20 cellular contexts compared by ENCODE assay signal in genomic region chr1:201788296-201788695, GRCh38. TPM values are rescaled to one million over a fixed set of nuclear protein-coding genes. Genes with fewer than 3 reads are reported as not detected.
A peak's percentile ranks its signal among the peaks of the same experiment; 100 is the strongest.
DNase-seq lines count a peak whose midpoint lies in the region; ATAC-seq lines count a peak whose summit lies in the region.
"Had no signal": no experiment of that assay in that cellular context is flagged by ENCODE, and none has a peak within 500 bp of the region (broad histone marks: within the 10 kb centered on the region; RNA-seq: fewer than 3 reads in every experiment).

No MANE protein-coding gene starts in this region.

- no peaks in the 10 kb centered on the region for H3K27me3 ChIP-seq in BLaER1 treated with 17β-estradiol and CSF1 and Interleukin-3, amounts not matched to agents 10 nM and 100 nM
- no peaks in the 10 kb centered on the region for H3K27me3 ChIP-seq in subcutaneous abdominal adipose tissue (ENCODE audit: control insufficient read depth in 5 of 5, insufficient read depth in 4 of 5, low read length in 5 of 5)

- peak overlapping the region in 7 of 11 experiments; percentile 84 to 99 (median 94); a peak in 15 of 22 replicates for H3K27ac ChIP-seq in BLaER1 treated with 17β-estradiol and CSF1 and Interleukin-3, amounts not matched to agents 10 nM and 100 nM
- H3K27ac ChIP-seq in cingulate gyrus (ENCODE audit: low read depth, low read length) (peak overlapping the region; percentile 76), subcutaneous abdominal adipose tissue (ENCODE audit: low read depth, low read length) (peak overlapping the region; percentile 82)
- H3K27ac ChIP-seq: HL-60 had no signal

- no peaks in the 10 kb centered on the region; a peak in 2 of 22 replicates for H4K20me1 ChIP-seq in BLaER1 treated with 17β-estradiol and CSF1 and Interleukin-3, amounts not matched to agents 10 nM and 100 nM

- H3K27ac Mint-ChIP-seq in T-helper 17 cell, result peak overlapping the region; percentile 65
- H3K27ac Mint-ChIP-seq: B cell; CD8-positive, alpha-beta T cell had no signal

- no peaks in the 10 kb centered on the region for H3K36me3 Mint-ChIP-seq in T-helper 17 cell (ENCODE audit: low read depth)

- H3K9me3 ChIP-seq in BLaER1 treated with 17β-estradiol and CSF1 and Interleukin-3, amounts not matched to agents 10 nM and 100 nM (replicated peaks in 1 of 11), result no peaks in the 10 kb centered on the region
- H3K9me3 ChIP-seq in T-helper 17 cell (ENCODE audit: control insufficient read depth, low read length, poor library complexity, severe bottlenecking) (no peaks in the 10 kb centered on the region), subcutaneous abdominal adipose tissue (ENCODE audit: control insufficient read depth in 5 of 5, low read length in 5 of 5) (no peaks in the 10 kb centered on the region)
- H3K9me3 ChIP-seq: HAP-1 had no signal

- H3K36me3 ChIP-seq in BLaER1 treated with 17β-estradiol and CSF1 and Interleukin-3, amounts not matched to agents 10 nM and 100 nM, result peaks cover 56 to 90% (median 82%) of the 10 kb centered on the region in 11 experiments
- H3K36me3 ChIP-seq in subcutaneous abdominal adipose tissue (ENCODE audit: control insufficient read depth in 5 of 5, insufficient read depth in 5 of 5, low read length in 5 of 5), result peaks cover 17 to 89% (median 73%) of the 10 kb centered on the region in 5 donors

- peak overlapping the region in 3 of 11 experiments; percentile 4 to 77 (median 27); a peak in 1 of 22 replicates for H3K9ac ChIP-seq in BLaER1 treated with 17β-estradiol and CSF1 and Interleukin-3, amounts not matched to agents 10 nM and 100 nM
- H3K9ac ChIP-seq in subcutaneous abdominal adipose tissue (ENCODE audit: low read length in 5 of 5), result no peak overlapping the region

- H3K4me1 ChIP-seq in BLaER1 treated with 17β-estradiol and CSF1 and Interleukin-3, amounts not matched to agents 10 nM and 100 nM, result peaks cover 58 to 73% (median 68%) of the 10 kb centered on the region in 10 experiments
- H3K4me1 ChIP-seq in subcutaneous abdominal adipose tissue (ENCODE audit: control insufficient read depth in 5 of 5, insufficient read depth in 5 of 5, low read length in 5 of 5), result peaks cover 32 to 72% (median 62%) of the 10 kb centered on the region in 5 donors

- H3K4me3 Mint-ChIP-seq in T-helper 17 cell, result no peak overlapping the region
- H3K4me3 Mint-ChIP-seq: B cell; CD8-positive, alpha-beta T cell had no signal

- ATAC-seq in T-helper 17 cell (no peak), GM18861 (IDR thresholded peaks at IDR 0.05; ENCODE audit: unreplicated experiment) (no peak)
- ATAC-seq: CD8-positive, alpha-beta T cell; Panc1 had no signal

- no peak for DNase-seq in T-helper 17 cell
- DNase-seq in DMS114 treated with DMSO at 0.1 percent for 48 hours (lab: John Stamatoyannopoulos, UW; ENCODE audit: unreplicated experiment), result no peak
- DNase-seq in UCSD-AML1 (lab: John Stamatoyannopoulos, UW; ENCODE audit: unreplicated experiment), result no peak
- no peak for DNase-seq in mesenteric fat pad (ENCODE audit: low spot score)
- DNase-seq: CD8-positive, alpha-beta T cell; DND-41; NCI-H1105 treated with DMSO at 0.1 percent for 48 hours; NCI-H1694 treated with DMSO at 0.1 percent for 48 hours; NCI-H2107; NCI-H2227 treated with DMSO at 0.1 percent for 48 hours; NCI-H524; SHP77 treated with DMSO at 0.1 percent for 48 hours had no signal

- H3K4me3 ChIP-seq in BLaER1 treated with 17β-estradiol and CSF1 and Interleukin-3, amounts not matched to agents 10 nM and 100 nM, result peak overlapping the region in 1 of 10 experiments; percentile 14; a peak in 2 of 20 replicates
- H3K4me3 ChIP-seq in subcutaneous abdominal adipose tissue (ENCODE audit: low read depth in 1 of 5, low read length in 5 of 5), result no peak overlapping the region
- H3K4me3 ChIP-seq: HAP-1 had no signal

- H3K27me3 Mint-ChIP-seq in T-helper 17 cell, result no peaks in the 10 kb centered on the region

- H3K4me1 Mint-ChIP-seq in T-helper 17 cell, result peaks cover 4% of the 10 kb centered on the region
- H3K4me1 Mint-ChIP-seq: B cell had no signal

- H3K4me2 ChIP-seq in BLaER1 treated with 17β-estradiol and CSF1 and Interleukin-3, amounts not matched to agents 10 nM and 100 nM, result peak overlapping the region in 10 of 11 experiments; percentile 83 to 98 (median 92); a peak in 20 of 22 replicates

RNA-seq across cellular contexts. Expression of gene IPO9, which starts 40.7 kb away (rescaled TPM):
- total RNA-seq in T-helper 17 cell, result 10 to 100 TPM; 24.0 to 29.3 TPM
- 40.9 TPM for total RNA-seq in mesenteric fat pad
